Comparison of ENCODE assay signal across 9 cellular contexts in genomic region chr11:94151903-94152677, GRCh38. TPM values are rescaled to one million over a fixed set of nuclear protein-coding genes. Genes with fewer than 3 reads are reported as not detected.
DNase-seq lines count a peak whose midpoint lies in the region; TF ChIP-seq lines count a peak whose summit lies in the region.
"Had no signal": no experiment of that assay in that cellular context is flagged by ENCODE, and none has a peak within 500 bp of the region (broad histone marks: within the 10 kb centered on the region; RNA-seq: fewer than 3 reads in every experiment).

No MANE protein-coding gene starts in this region.

- H4K91ac ChIP-seq in H9 (ENCODE audit: insufficient read length, low read depth, low read length) (no peak overlapping the region), trophoblast cell (ENCODE audit: low read depth, low read length) (no peak overlapping the region)

- DNase-seq in EH (ENCODE audit: low read depth): peak; percentile 92
- DNase-seq in H9: peak; percentile 42
- DNase-seq in fibroblast of lung (ENCODE audit: low read depth in 2 of 2): peak; percentile 76 to 89
- peak; percentile 94 to 95 for DNase-seq in trophoblast cell
- DNase-seq in GDM1 (lab: John Stamatoyannopoulos, UW): no peak
- no peak for DNase-seq in pons (ENCODE audit: low spot score)
- DNase-seq in NCI-H1092 (lab: John Stamatoyannopoulos, UW): no peak

- no peaks in the 10 kb centered on the region for H4K20me1 ChIP-seq in H9 (ENCODE audit: control insufficient read depth, insufficient read depth, insufficient read length)
- no peaks in the 10 kb centered on the region for H4K20me1 ChIP-seq in fibroblast of lung (ENCODE audit: control insufficient read depth, extremely low read depth, insufficient read depth, low read length)

- no peaks in the 10 kb centered on the region for H3K36me3 ChIP-seq in fibroblast of lung (ENCODE audit: control insufficient read depth, insufficient read depth, low read length)
- H3K36me3 ChIP-seq in trophoblast cell (ENCODE audit: control insufficient read depth in 1 of 2, insufficient read depth in 2 of 2, low read length in 2 of 2): no peaks in the 10 kb centered on the region

- H3K4me2 ChIP-seq in H9 (ENCODE audit: insufficient read depth, insufficient read length, low read length): no peak overlapping the region
- H3K4me2 ChIP-seq in fibroblast of lung (ENCODE audit: extremely low read depth, insufficient read depth, low read length): peak overlapping the region; percentile 21
- H3K4me2 ChIP-seq in trophoblast cell (ENCODE audit: low read length): no peak overlapping the region

- H2BK15ac ChIP-seq in H9 (ENCODE audit: low read depth, low read length): no peak overlapping the region; the same call in 1 of the 2 replicates

- H3K4me3 Mint-ChIP-seq in H9: no peak overlapping the region

- H3K79me2 ChIP-seq in H9 (ENCODE audit: insufficient read depth, low read length): peaks cover 51% of the 10 kb centered on the region; the same call in 1 of the 2 replicates
- H3K79me2 ChIP-seq in fibroblast of lung (ENCODE audit: control insufficient read depth, insufficient read depth, low read length): peaks cover 47% of the 10 kb centered on the region
- H3K79me2 ChIP-seq in trophoblast cell (ENCODE audit: control insufficient read depth, insufficient read depth, low read length, poor library complexity): no peaks in the 10 kb centered on the region

- H3K23ac ChIP-seq in H9 (ENCODE audit: insufficient read length, low read depth, low read length) (no peak overlapping the region), trophoblast cell (ENCODE audit: low read length) (no peak overlapping the region)

- H2BK5ac ChIP-seq in H9 (ENCODE audit: insufficient read length, low read length) (no peak overlapping the region), trophoblast cell (ENCODE audit: low read depth, low read length, poor library complexity) (no peak overlapping the region)

- H2AK5ac ChIP-seq in H9 (ENCODE audit: insufficient read length, low read length) (no peak overlapping the region), trophoblast cell (ENCODE audit: low read length) (no peak overlapping the region)

- WGBS in H9 (ENCODE audit: extremely low coverage, insufficient read length, low lambda C conversion rate): no CpG with 5 or more reads among the region's 6 CpGs
- WGBS in trophoblast cell (ENCODE audit: extremely low coverage, insufficient coverage, insufficient read length): no CpG with 5 or more reads among the region's 6 CpGs

- H3K9me3 Mint-ChIP-seq in H9: peaks cover 2 to 3% of the 10 kb centered on the region in 2 experiments; a peak in 4 of 5 replicates

- H4K12ac ChIP-seq in trophoblast cell (ENCODE audit: low read depth, low read length): no peak overlapping the region

- peak overlapping the region in 1 of 3 experiments; percentile 89; a peak in 3 of 7 replicates for H3K27ac Mint-ChIP-seq in H9

- H2AFZ ChIP-seq in H9 (ENCODE audit: low read length) (no peak overlapping the region), fibroblast of lung (ENCODE audit: low read length) (no peak overlapping the region), trophoblast cell (ENCODE audit: insufficient read depth, low read length, poor library complexity) (no peak overlapping the region)

- H3K9me3 ChIP-seq in H9 (ENCODE audit: control insufficient read depth, low read depth, low read length) (no peaks in the 10 kb centered on the region), fibroblast of lung (ENCODE audit: control insufficient read depth, insufficient read depth, low read depth, low read length) (no peaks in the 10 kb centered on the region), trophoblast cell (ENCODE audit: insufficient read depth, low read depth, low read length) (no peaks in the 10 kb centered on the region)

- H2BK120ac ChIP-seq in H9 (ENCODE audit: low read depth, low read length, poor library complexity, severe bottlenecking) (no peak overlapping the region), trophoblast cell (ENCODE audit: insufficient read depth, low read length, poor library complexity) (no peak overlapping the region)

- peaks cover 22 to 34% (median 23%) of the 10 kb centered on the region in 3 experiments for H3K36me3 Mint-ChIP-seq in H9 (ENCODE audit: insufficient read depth in 1 of 3, low read depth in 3 of 3)

- H3K4ac ChIP-seq in H9 (ENCODE audit: low read depth, low read length): no peak overlapping the region
- H3K4ac ChIP-seq in trophoblast cell (ENCODE audit: low read depth, low read length): no peak overlapping the region

- H3K9ac ChIP-seq in H9 (ENCODE audit: extremely low read depth, insufficient read length, low read length) (no peak overlapping the region), fibroblast of lung (ENCODE audit: insufficient read depth, low read length) (no peak overlapping the region), trophoblast cell (ENCODE audit: low read length) (no peak overlapping the region)

- H4K5ac ChIP-seq in H9 (ENCODE audit: insufficient read length, low read depth, low read length): no peak overlapping the region

- H3K18ac ChIP-seq in H9 (ENCODE audit: insufficient read length, low read depth, low read length) (no peak overlapping the region), trophoblast cell (ENCODE audit: low read length) (no peak overlapping the region)

- H4K8ac ChIP-seq in H9 (replicated peaks; ENCODE audit: insufficient read length, low read depth, low read length) (no peak overlapping the region), trophoblast cell (ENCODE audit: low read depth, low read length) (no peak overlapping the region)

- H2BK20ac ChIP-seq in H9 (ENCODE audit: low read depth, low read length, poor library complexity, severe bottlenecking): no peak overlapping the region

- no peak overlapping the region for H2BK12ac ChIP-seq in H9 (ENCODE audit: insufficient read length, low read depth, low read length)
- no peak overlapping the region for H2BK12ac ChIP-seq in trophoblast cell (ENCODE audit: low read length)

- H3K27me3 ChIP-seq in H9 (ENCODE audit: insufficient read depth, low read length) (no peaks in the 10 kb centered on the region), fibroblast of lung (ENCODE audit: control insufficient read depth, insufficient read depth, low read length) (no peaks in the 10 kb centered on the region), trophoblast cell (ENCODE audit: insufficient read depth, low read length) (no peaks in the 10 kb centered on the region)

- no peaks in the 10 kb centered on the region for H3K23me2 ChIP-seq in H9 (ENCODE audit: insufficient read length, low read depth, low read length, poor library complexity, severe bottlenecking)

- H3K27me3 Mint-ChIP-seq in H9 (ENCODE audit: low read depth): no peaks in the 10 kb centered on the region

- peaks cover 60 to 64% of the 10 kb centered on the region in 2 experiments for H3K4me1 Mint-ChIP-seq in H9

- no peak overlapping the region for H3K4me3 ChIP-seq in fibroblast of lung (replicated peaks in 1 of 4; ENCODE audit: control extremely low read depth in 1 of 4, insufficient read depth in 1 of 4, low read depth in 3 of 4, low read length in 4 of 4)
- no peak overlapping the region for H3K4me3 ChIP-seq in trophoblast cell (ENCODE audit: low read depth, low read length)

- H3T11ph ChIP-seq in H9 (ENCODE audit: low read length): no peak overlapping the region

- peaks cover 11% of the 10 kb centered on the region for H3K79me1 ChIP-seq in H9 (ENCODE audit: insufficient read depth, low read depth, low read length, poor library complexity, severe bottlenecking)
- no peaks in the 10 kb centered on the region for H3K79me1 ChIP-seq in trophoblast cell (ENCODE audit: low read length)

- TF ChIP-seq CTCF in H9 (conservative IDR thresholded peaks at IDR 0.05): no peak
- no peak for TF ChIP-seq CTCF in fibroblast of lung (conservative IDR thresholded peaks at IDR 0.05 in 1 of 2, IDR thresholded peaks at IDR 0.05 in 1 of 2; ENCODE audit: low read depth in 1 of 2, low read length in 2 of 2)

- H3K56ac ChIP-seq in H9 (ENCODE audit: insufficient read length, low read depth, low read length): no peak overlapping the region

- H3K4me1 ChIP-seq in H9 (ENCODE audit: insufficient read depth, low read length) (peaks cover 17% of the 10 kb centered on the region; the same call in 1 of the 2 replicates), fibroblast of lung (ENCODE audit: control insufficient read depth, extremely low read depth, insufficient read depth, low read length) (peaks cover 27% of the 10 kb centered on the region), trophoblast cell (ENCODE audit: control insufficient read depth in 1 of 2, insufficient read depth in 2 of 2, low read length in 2 of 2) (peaks cover 5% of the 10 kb centered on the region in 2 experiments)

- H3K27ac ChIP-seq in H9 (ENCODE audit: insufficient read length, low read depth, low read length) (no peak overlapping the region), fibroblast of lung (ENCODE audit: insufficient read depth, low read length) (peak overlapping the region; percentile 37), trophoblast cell (ENCODE audit: low read depth, low read length) (no peak overlapping the region)
- H3K27ac ChIP-seq: epithelial cell of prostate had no signal

- H3K14ac ChIP-seq in H9 (ENCODE audit: insufficient read depth, low read length): no peak overlapping the region
- no peak overlapping the region for H3K14ac ChIP-seq in trophoblast cell (ENCODE audit: low read length)

TF ChIP-seq in PFSK-1, 5 proteins besides CTCF, POLR2A, EP300 and RAD21:
- TF ChIP-seq SIN3A (IDR thresholded peaks at IDR 0.05; ENCODE audit: borderline replicate concordance, insufficient read depth, low read length) (no peak), FOXP2 (optimal IDR thresholded peaks at IDR 0.05; ENCODE audit: borderline replicate concordance, extremely low read depth, extremely low read length, insufficient read depth) (peak; percentile 23)

RNA-seq across cellular contexts. Expression of gene PANX1, which starts 23.4 kb away (rescaled TPM):
- total RNA-seq in H9 (2021): 37.4 and 37.5 TPM in 2 replicates
- 5.3 TPM for polyA plus RNA-seq in PFSK-1 (2012; ENCODE audit: insufficient read length, low read depth)
- total RNA-seq in fibroblast of lung: 38.5 and 54.5 TPM in 2 replicates
- polyA plus RNA-seq in fibroblast of lung: 34.5 and 51.7 TPM in 2 replicates
- polyA plus RNA-seq in fibroblast of lung (2012): 28.0 and 37.8 TPM in 2 replicates
- 36.0 and 41.5 TPM in 2 replicates for polyA minus RNA-seq in fibroblast of lung (ENCODE audit: low replicate concordance)
- 15.7 and 16.4 TPM in 2 replicates for polyA plus RNA-seq in trophoblast cell (2013)

Comparison
In these comparisons a context has a peak if more than half of its experiments do, and no peak if none do; other contexts are left out.
1. DNase-seq: peak in EH (single experiment), H9 (single experiment), fibroblast of lung (2 of 2) and trophoblast cell (2 of 2); none in GDM1 (single experiment), pons (single experiment) and NCI-H1092 (single experiment).